1 cellular context compared by ENCODE assay signal in genomic region chr1:41164727-41165126, GRCh38.
TF ChIP-seq lines count a peak whose summit lies in the region.

No MANE protein-coding gene starts in this region.

TF ChIP-seq in GM12878, 131 proteins besides CTCF, POLR2A, EP300 and RAD21 (continued from another document):
- TF ChIP-seq, protein P1, sequence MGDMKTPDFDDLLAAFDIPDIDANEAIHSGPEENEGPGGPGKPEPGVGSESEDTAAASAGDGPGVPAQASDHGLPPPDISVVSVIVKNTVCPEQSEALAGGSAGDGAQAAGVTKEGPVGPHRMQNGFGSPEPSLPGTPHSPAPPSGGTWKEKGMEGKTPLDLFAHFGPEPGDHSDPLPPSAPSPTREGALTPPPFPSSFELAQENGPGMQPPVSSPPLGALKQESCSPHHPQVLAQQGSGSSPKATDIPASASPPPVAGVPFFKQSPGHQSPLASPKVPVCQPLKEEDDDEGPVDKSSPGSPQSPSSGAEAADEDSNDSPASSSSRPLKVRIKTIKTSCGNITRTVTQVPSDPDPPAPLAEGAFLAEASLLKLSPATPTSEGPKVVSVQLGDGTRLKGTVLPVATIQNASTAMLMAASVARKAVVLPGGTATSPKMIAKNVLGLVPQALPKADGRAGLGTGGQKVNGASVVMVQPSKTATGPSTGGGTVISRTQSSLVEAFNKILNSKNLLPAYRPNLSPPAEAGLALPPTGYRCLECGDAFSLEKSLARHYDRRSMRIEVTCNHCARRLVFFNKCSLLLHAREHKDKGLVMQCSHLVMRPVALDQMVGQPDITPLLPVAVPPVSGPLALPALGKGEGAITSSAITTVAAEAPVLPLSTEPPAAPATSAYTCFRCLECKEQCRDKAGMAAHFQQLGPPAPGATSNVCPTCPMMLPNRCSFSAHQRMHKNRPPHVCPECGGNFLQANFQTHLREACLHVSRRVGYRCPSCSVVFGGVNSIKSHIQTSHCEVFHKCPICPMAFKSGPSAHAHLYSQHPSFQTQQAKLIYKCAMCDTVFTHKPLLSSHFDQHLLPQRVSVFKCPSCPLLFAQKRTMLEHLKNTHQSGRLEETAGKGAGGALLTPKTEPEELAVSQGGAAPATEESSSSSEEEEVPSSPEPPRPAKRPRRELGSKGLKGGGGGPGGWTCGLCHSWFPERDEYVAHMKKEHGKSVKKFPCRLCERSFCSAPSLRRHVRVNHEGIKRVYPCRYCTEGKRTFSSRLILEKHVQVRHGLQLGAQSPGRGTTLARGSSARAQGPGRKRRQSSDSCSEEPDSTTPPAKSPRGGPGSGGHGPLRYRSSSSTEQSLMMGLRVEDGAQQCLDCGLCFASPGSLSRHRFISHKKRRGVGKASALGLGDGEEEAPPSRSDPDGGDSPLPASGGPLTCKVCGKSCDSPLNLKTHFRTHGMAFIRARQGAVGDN (IDR thresholded peaks at IDR 0.05) = no peak
- TF ChIP-seq ZNF24 (IDR thresholded peaks at IDR 0.05) (no peak), ESRRA (IDR thresholded peaks at IDR 0.05; ENCODE audit: low read length) (no peak)
